7 cellular contexts compared by ENCODE assay signal in genomic region chr4:74603186-74603585, GRCh38.
"Had no signal": no experiment of that assay in that cellular context is flagged by ENCODE, and none has a peak within 500 bp of the region (broad histone marks: within the 10 kb centered on the region; RNA-seq: fewer than 3 reads in every experiment).

No MANE protein-coding gene starts in this region.

- DNase-seq: IMR-90, KBM-7 had no signal

- H3K4me1 Mint-ChIP-seq: IgD-negative memory B cell had no signal

- H3K4me3 ChIP-seq: K562 had no signal

- H3K27ac Mint-ChIP-seq: IgD-negative memory B cell had no signal

- H3K27ac ChIP-seq: HL-60 had no signal

- H3K36me3 Mint-ChIP-seq: IgD-negative memory B cell had no signal

- ATAC-seq: HepG2, K562 had no signal

- FAIRE-seq: HepG2, HTR-8/SVneo, K562 had no signal

- H3K9me3 Mint-ChIP-seq: IgD-negative memory B cell had no signal

- H3K4me3 Mint-ChIP-seq: IgD-negative memory B cell had no signal
